27 cellular contexts compared by ENCODE assay signal in genomic region chr6:143692696-143693095, GRCh38. TPM values are rescaled to one million over a fixed set of nuclear protein-coding genes. Genes with fewer than 3 reads are reported as not detected.
DNase-seq lines count a peak whose midpoint lies in the region; ATAC-seq and TF ChIP-seq lines count a peak whose summit lies in the region.
"Had no signal": no experiment of that assay in that cellular context is flagged by ENCODE, and none has a peak within 500 bp of the region (broad histone marks: within the 10 kb centered on the region; RNA-seq: fewer than 3 reads in every experiment).

No MANE protein-coding gene starts in this region.

- H3K79me2 ChIP-seq in PC-9 (ENCODE audit: low read depth), result peaks cover 29% of the 10 kb centered on the region; the same call in 1 of the 2 replicates
- H3K79me2 ChIP-seq in osteoblast (ENCODE audit: insufficient read depth, low read length), result peaks cover 82% of the 10 kb centered on the region

- no peaks in the 10 kb centered on the region for H3K27me3 Mint-ChIP-seq in chondrocyte (ENCODE audit: low read depth)
- H3K27me3 Mint-ChIP-seq: central memory CD8-positive, alpha-beta T cell; T-cell had no signal

- DNase-seq in Panc1 (ENCODE audit: low read depth, low spot score), result no peak
- DNase-seq in chondrocyte (ENCODE audit: low spot score), result no peak
- no peak for DNase-seq in lower lobe of right lung
- no peak for DNase-seq in PC-9
- no peak for DNase-seq in iPS-NIHi7 (ENCODE audit: extremely low spot score)
- no peak for DNase-seq in CD1c-positive myeloid dendritic cell (ENCODE audit: extremely low spot score)
- no peak for DNase-seq in osteoblast (ENCODE audit: insufficient read length, low spot score, missing footprints)
- DNase-seq: activated CD4-positive, alpha-beta T cell treated with anti-CD3 and anti-CD28 coated beads for 1 hour; activated CD8-positive, alpha-beta memory T cell treated with anti-CD3 and anti-CD28 coated beads for 24 hours; activated naive CD4-positive, alpha-beta T cell treated with Interleukin-2 at 50 U/mL for 16 hours; activated T-cell treated with anti-CD3 and anti-CD28 coated beads, Interleukin-2, amount 50 U/mL, for 4 hours; foreskin keratinocyte; hippocampal formation; KG1; mammary epithelial cell; NCI-H187; NCI-H226; NCI-H774; right lobe of liver; stimulated activated CD8-positive, alpha-beta memory T cell treated with anti-CD3 and anti-CD28 coated beads, Interleukin-4, amount 100 ng/mL, for 48 hours; substantia nigra; T-cell had no signal

- H3K27ac Mint-ChIP-seq in chondrocyte (ENCODE audit: unreplicated experiment), result peak overlapping the region; percentile 10
- H3K27ac Mint-ChIP-seq: T-cell had no signal

- H3K4me3 ChIP-seq in Panc1 (ENCODE audit: low read depth in 2 of 2, low read length in 2 of 2) (no peak overlapping the region), lower lobe of right lung (no peak overlapping the region), stomach smooth muscle (ENCODE audit: low read length in 2 of 2) (peak overlapping the region in 1 of 2 donors; percentile 9), PC-9 (no peak overlapping the region), osteoblast (ENCODE audit: insufficient read depth, low read length) (no peak overlapping the region)
- H3K4me3 ChIP-seq: right lobe of liver had no signal

- H3K27me3 ChIP-seq in Panc1 (ENCODE audit: control insufficient read depth, insufficient read depth, low read length) (no peaks in the 10 kb centered on the region), lower lobe of right lung (ENCODE audit: low read depth) (no peaks in the 10 kb centered on the region), stomach smooth muscle (ENCODE audit: control insufficient read depth in 1 of 2, insufficient read depth in 2 of 2, low read length in 2 of 2) (no peaks in the 10 kb centered on the region), PC-9 (ENCODE audit: insufficient read depth, low read depth) (no peaks in the 10 kb centered on the region), osteoblast (ENCODE audit: insufficient read depth, low read length) (no peaks in the 10 kb centered on the region)
- H3K27me3 ChIP-seq: foreskin keratinocyte, right lobe of liver had no signal

- H3K36me3 ChIP-seq in Panc1 (ENCODE audit: control insufficient read depth, insufficient read depth, low read length) (no peaks in the 10 kb centered on the region), lower lobe of right lung (no peaks in the 10 kb centered on the region), stomach smooth muscle (ENCODE audit: control insufficient read depth in 2 of 2, insufficient read depth in 2 of 2, low read length in 2 of 2) (no peaks in the 10 kb centered on the region), PC-9 (ENCODE audit: low read depth) (no peaks in the 10 kb centered on the region), osteoblast (ENCODE audit: insufficient read depth, low read length) (no peaks in the 10 kb centered on the region)
- H3K36me3 ChIP-seq: right lobe of liver had no signal

- CTCF ChIA-PET in Panc1 (lab: Charles Lee), result no interaction called here
- CTCF ChIA-PET in PC-9 (lab: Charles Lee), result interaction anchor here (0.6 kb wide), 1 partner anchor 26 kb away, joined by 3 read pairs; no protein-coding TSS in a partner anchor

- no peaks in the 10 kb centered on the region for H3K36me3 Mint-ChIP-seq in chondrocyte (ENCODE audit: low read depth)

- H2AFZ ChIP-seq in PC-9 (no peak overlapping the region), osteoblast (ENCODE audit: low read length) (no peak overlapping the region)

- H3K9me3 ChIP-seq in Panc1 (ENCODE audit: control insufficient read depth, insufficient read depth, low read depth, low read length) (no peaks in the 10 kb centered on the region), lower lobe of right lung (no peaks in the 10 kb centered on the region), stomach smooth muscle (ENCODE audit: control insufficient read depth in 2 of 2, low read length in 2 of 2) (no peaks in the 10 kb centered on the region), PC-9 (ENCODE audit: insufficient read depth, low read depth) (no peaks in the 10 kb centered on the region), osteoblast (ENCODE audit: low read depth, low read length) (no peaks in the 10 kb centered on the region)
- H3K9me3 ChIP-seq: right lobe of liver had no signal

- H3K27ac ChIP-seq in Panc1 (ENCODE audit: low read length), result peak overlapping the region; percentile 35; the same call in 1 of the 2 replicates
- H3K27ac ChIP-seq in lower lobe of right lung, result no peak overlapping the region
- peak overlapping the region; percentile 74 for H3K27ac ChIP-seq in stomach smooth muscle (ENCODE audit: low read length)
- no peak overlapping the region for H3K27ac ChIP-seq in PC-9
- no peak overlapping the region for H3K27ac ChIP-seq in osteoblast (ENCODE audit: low read depth, low read length)
- H3K27ac ChIP-seq: C4-2B, epithelial cell of prostate, foreskin keratinocyte, right lobe of liver had no signal

- H4K20me1 ChIP-seq in PC-9 (ENCODE audit: insufficient read depth) (no peaks in the 10 kb centered on the region), osteoblast (ENCODE audit: insufficient read depth, low read length) (no peaks in the 10 kb centered on the region)

- H3K4me2 ChIP-seq in PC-9 (no peak overlapping the region), osteoblast (ENCODE audit: insufficient read depth, low read length) (no peak overlapping the region)

- POLR2A ChIA-PET in Panc1 (lab: Charles Lee), result no interaction called here
- POLR2A ChIA-PET in PC-9 (lab: Charles Lee; ENCODE audit: unreplicated experiment), result no interaction called here

- in situ Hi-C loops in Panc1 (cut with HindIII; ENCODE audit: low pct_unique_long_range_greater_than_20kb, low sequenced_read_pairs), result no loop called here

- intact Hi-C loops in Panc1 (cut with micrococcal nuclease; ENCODE audit: unreplicated experiment) (no loop called here), lower lobe of right lung (cut with DNase I) (no loop called here), PC-9 (cut with micrococcal nuclease; ENCODE audit: unreplicated experiment) (loop anchor here (5.0 kb wide), 2 partner anchors 55 to 150 kb away; partner anchors contain the start of gene LTV1)

- TF ChIP-seq CTCF in Panc1 (IDR thresholded peaks at IDR 0.05) (no peak), chondrocyte (IDR thresholded peaks at IDR 0.05) (no peak), lower lobe of right lung (IDR thresholded peaks at IDR 0.05) (no peak), PC-9 (conservative IDR thresholded peaks at IDR 0.05) (no peak), osteoblast (IDR thresholded peaks at IDR 0.05; ENCODE audit: extremely low read depth, low read depth, low read length) (no peak)

- no peaks in the 10 kb centered on the region for H3F3A ChIP-seq in PC-9 (ENCODE audit: insufficient read depth, low read depth)

- H3K9me2 ChIP-seq in PC-9 (ENCODE audit: insufficient read depth), result no peaks in the 10 kb centered on the region

- ATAC-seq in Panc1 (no peak), lower lobe of right lung (peak; percentile 64 to 77)
- ATAC-seq: activated T-cell treated with anti-CD3 and anti-CD28 coated beads, Interleukin-2, amount 50 U/mL, for 4 hours; foreskin keratinocyte; Right ventricle myocardium inferior; T-cell had no signal

- no TSS peak for BruUV-seq in Panc1 (replicated peaks; lab: Mats Ljungman, UMichigan)
- no TSS peak for BruUV-seq in PC-9 (replicated peaks; lab: Mats Ljungman, UMichigan)

- no peak overlapping the region for H3K9ac ChIP-seq in stomach smooth muscle (ENCODE audit: low read length in 2 of 2)

- no peaks in the 10 kb centered on the region for H3K9me3 Mint-ChIP-seq in chondrocyte (ENCODE audit: low read depth)
- H3K9me3 Mint-ChIP-seq: activated T-cell treated with anti-CD3 and anti-CD28 coated beads, Interleukin-2, amount 50 U/mL, for 4 hours; central memory CD8-positive, alpha-beta T cell; T-cell had no signal

- H3K4me1 ChIP-seq in Panc1 (ENCODE audit: control insufficient read depth, insufficient read depth, low read length) (peaks cover 39% of the 10 kb centered on the region), lower lobe of right lung (peaks cover 71% of the 10 kb centered on the region), stomach smooth muscle (ENCODE audit: control insufficient read depth, insufficient read depth, low read length) (peaks cover 48% of the 10 kb centered on the region), PC-9 (replicated peaks; ENCODE audit: insufficient read depth) (peaks cover 18% of the 10 kb centered on the region), osteoblast (ENCODE audit: insufficient read depth, low read length) (peaks cover 39% of the 10 kb centered on the region)

- H3K4me3 Mint-ChIP-seq in chondrocyte (ENCODE audit: unreplicated experiment), result no peak overlapping the region
- H3K4me3 Mint-ChIP-seq: activated T-cell treated with anti-CD3 and anti-CD28 coated beads, Interleukin-2, amount 50 U/mL, for 4 hours; central memory CD8-positive, alpha-beta T cell; T-cell had no signal

- peaks cover 94% of the 10 kb centered on the region for H3K4me1 Mint-ChIP-seq in chondrocyte (ENCODE audit: low read depth)

RNA-seq across cellular contexts. Expression of gene PHACTR2, which starts 14.9 kb away (rescaled TPM):
- total RNA-seq in Panc1 (2021; ENCODE audit: unreplicated experiment), result 59.9 TPM
- 9.2 TPM for polyA plus RNA-seq in Panc1 (2012; ENCODE audit: insufficient read length)
- total RNA-seq in chondrocyte, result 104 to 255 TPM (median 110 TPM) in 3 replicates
- 115 TPM for total RNA-seq in lower lobe of right lung
- 32.8 and 39.8 TPM in 2 replicates for total RNA-seq in PC-9 (2021)
- total RNA-seq in osteoblast, result 71.7 and 76.9 TPM in 2 replicates

Comparison
In these comparisons a context has a peak if more than half of its experiments do, and no peak if none do; other contexts are left out.
1. H3K27ac ChIP-seq: peak in Panc1 (single experiment) and stomach smooth muscle (single experiment); none in lower lobe of right lung (single experiment), PC-9 (single experiment) and osteoblast (single experiment).